13 cellular contexts compared by ENCODE assay signal in genomic region chr14:29741909-29742401, GRCh38.
DNase-seq lines count a peak whose midpoint lies in the region; TF ChIP-seq lines count a peak whose summit lies in the region.
"Had no signal": no experiment of that assay in that cellular context is flagged by ENCODE, and none has a peak within 500 bp of the region (broad histone marks: within the 10 kb centered on the region; RNA-seq: fewer than 3 reads in every experiment).

No MANE protein-coding gene starts in this region.

- H2AK5ac ChIP-seq in mesenchymal stem cell (ENCODE audit: low read length, severe bottlenecking), result no peak overlapping the region

- H3K18ac ChIP-seq in mesenchymal stem cell (ENCODE audit: low read depth in 1 of 2, low read length in 2 of 2), result no peak overlapping the region

- no peak overlapping the region for H2BK12ac ChIP-seq in mesenchymal stem cell (ENCODE audit: low read length in 2 of 2)

- no peaks in the 10 kb centered on the region for H3K36me3 Mint-ChIP-seq in activated T-cell treated with anti-CD3 and anti-CD28 coated beads, Interleukin-2, amount 50 U/mL, for 24 hours (ENCODE audit: low read depth)
- H3K36me3 Mint-ChIP-seq in type B pancreatic cell, result peaks cover 3% of the 10 kb centered on the region

- no peaks in the 10 kb centered on the region for H3K27me3 ChIP-seq in mesenchymal stem cell (ENCODE audit: control insufficient read depth in 1 of 2, insufficient read depth in 1 of 2, low read length in 2 of 2)
- no peaks in the 10 kb centered on the region for H3K27me3 ChIP-seq in smooth muscle cell (ENCODE audit: low read depth)
- H3K27me3 ChIP-seq: BLaER1 treated with 17β-estradiol and CSF1 and Interleukin-3, amounts not matched to agents 10 nM and 100 nM had no signal

- H3K4me1 ChIP-seq in mesenchymal stem cell (ENCODE audit: control insufficient read depth, insufficient read depth, low read depth, low read length) (no peaks in the 10 kb centered on the region), smooth muscle cell (ENCODE audit: low read depth) (no peaks in the 10 kb centered on the region)

- no peak overlapping the region for H3K14ac ChIP-seq in mesenchymal stem cell (ENCODE audit: low read length in 2 of 2)

- H3K4me2 ChIP-seq in mesenchymal stem cell (ENCODE audit: low read length, poor library complexity, severe bottlenecking), result no peak overlapping the region
- H3K4me2 ChIP-seq in smooth muscle cell, result no peak overlapping the region
- H3K4me2 ChIP-seq: BLaER1 treated with 17β-estradiol and CSF1 and Interleukin-3, amounts not matched to agents 10 nM and 100 nM had no signal

- H3K23ac ChIP-seq in mesenchymal stem cell (ENCODE audit: low read length in 2 of 2), result no peak overlapping the region

- H3K4me3 Mint-ChIP-seq in activated T-cell treated with anti-CD3 and anti-CD28 coated beads, Interleukin-2, amount 50 U/mL, for 24 hours, result no peak overlapping the region
- H3K4me3 Mint-ChIP-seq in type B pancreatic cell, result no peak overlapping the region
- H3K4me3 Mint-ChIP-seq: activated CD8-positive, alpha-beta T cell treated with anti-CD3 and anti-CD28 coated beads, Interleukin-2, amount 10 ng/mL, durations not matched to agents 7 days and 5 days; natural killer cell treated with Interleukin-12 subunit alpha and Interleukin-12 subunit beta and Interleukin-15 and Interleukin-18, amount 100 ng/mL, for 72 hours had no signal

- H3K9ac ChIP-seq in mesenchymal stem cell (ENCODE audit: low read length), result no peak overlapping the region
- H3K9ac ChIP-seq in smooth muscle cell (ENCODE audit: low read depth), result no peak overlapping the region
- H3K9ac ChIP-seq: BLaER1 treated with 17β-estradiol and CSF1 and Interleukin-3, amounts not matched to agents 10 nM and 100 nM had no signal

- no peaks in the 10 kb centered on the region for H3K36me3 ChIP-seq in mesenchymal stem cell (ENCODE audit: control insufficient read depth in 1 of 2, insufficient read depth in 2 of 2, low read depth in 1 of 2, low read length in 2 of 2)
- no peaks in the 10 kb centered on the region for H3K36me3 ChIP-seq in smooth muscle cell (ENCODE audit: low read depth)
- H3K36me3 ChIP-seq: BLaER1 treated with 17β-estradiol and CSF1 and Interleukin-3, amounts not matched to agents 10 nM and 100 nM had no signal

- no peaks in the 10 kb centered on the region for H3K9me3 ChIP-seq in mesenchymal stem cell (ENCODE audit: control insufficient read depth, low read length)
- H3K9me3 ChIP-seq in smooth muscle cell (replicated peaks; ENCODE audit: low read depth), result no peaks in the 10 kb centered on the region
- H3K9me3 ChIP-seq: BLaER1 treated with 17β-estradiol and CSF1 and Interleukin-3, amounts not matched to agents 10 nM and 100 nM had no signal

- DNase-seq in AG08395 (ENCODE audit: low spot score) (peak; percentile 55), NCI-H146 treated with DMSO at 0.1 percent for 48 hours (lab: John Stamatoyannopoulos, UW; ENCODE audit: unreplicated experiment) (peak; percentile 49), cerebellum (ENCODE audit: low spot score) (peak; percentile 2), mesenchymal stem cell (peak; percentile 7), GM13977 (ENCODE audit: low spot score) (no peak), type B pancreatic cell (ENCODE audit: extremely low spot score, unreplicated experiment) (no peak), smooth muscle cell (lab: John Stamatoyannopoulos, UW; ENCODE audit: unreplicated experiment) (no peak)
- DNase-seq in activated T-cell treated with anti-CD3 and anti-CD28 coated beads, Interleukin-2, amount 50 U/mL, for 24 hours, result no peak
- DNase-seq: activated CD8-positive, alpha-beta T cell treated with anti-CD3 and anti-CD28 coated beads, Interleukin-2, amount 10 ng/mL, durations not matched to agents 7 days and 5 days; amniotic stem cell had no signal

- H2BK120ac ChIP-seq in mesenchymal stem cell (ENCODE audit: low read depth, low read length), result no peak overlapping the region

- no peak overlapping the region for H2BK15ac ChIP-seq in mesenchymal stem cell (ENCODE audit: low read depth, poor library complexity, severe bottlenecking)

- in situ Hi-C loops in GM13977 (cut with MboI; ENCODE audit: low pct_unique_long_range_greater_than_20kb, low sequenced_read_pairs, unreplicated experiment), result no loop called here

- H3K27me3 Mint-ChIP-seq in activated T-cell treated with anti-CD3 and anti-CD28 coated beads, Interleukin-2, amount 50 U/mL, for 24 hours, result no peaks in the 10 kb centered on the region
- no peaks in the 10 kb centered on the region for H3K27me3 Mint-ChIP-seq in type B pancreatic cell
- H3K27me3 Mint-ChIP-seq: natural killer cell treated with Interleukin-12 subunit alpha and Interleukin-12 subunit beta and Interleukin-15 and Interleukin-18, amount 100 ng/mL, for 72 hours had no signal

- H3F3A ChIP-seq in smooth muscle cell (ENCODE audit: low read depth), result no peaks in the 10 kb centered on the region

- WGBS in mesenchymal stem cell, result 93% methylated on average over 5 of the region's 5 CpGs
- WGBS in smooth muscle cell (ENCODE audit: low lambda C conversion rate), result 87% methylated on average over 5 of the region's 5 CpGs

- H3K4me3 ChIP-seq in mesenchymal stem cell (ENCODE audit: insufficient read depth in 1 of 2, low read depth in 1 of 2, low read length in 2 of 2) (peak overlapping the region in 1 of 2 experiments; percentile 16), smooth muscle cell (no peak overlapping the region)
- H3K4me3 ChIP-seq: BLaER1 treated with 17β-estradiol and CSF1 and Interleukin-3, amounts not matched to agents 10 nM and 100 nM; GM12878 had no signal

- peaks cover 5% of the 10 kb centered on the region for H3K79me1 ChIP-seq in mesenchymal stem cell (replicated peaks; ENCODE audit: low read length, poor library complexity, severe bottlenecking)

- peaks cover 7% of the 10 kb centered on the region for H4K20me1 ChIP-seq in smooth muscle cell (ENCODE audit: low read depth)
- H4K20me1 ChIP-seq: BLaER1 treated with 17β-estradiol and CSF1 and Interleukin-3, amounts not matched to agents 10 nM and 100 nM had no signal

- no peak overlapping the region for H3K27ac ChIP-seq in mesenchymal stem cell (ENCODE audit: low read length, poor library complexity, severe bottlenecking)
- H3K27ac ChIP-seq in smooth muscle cell (ENCODE audit: low read depth), result no peak overlapping the region
- H3K27ac ChIP-seq: BLaER1 treated with 17β-estradiol and CSF1 and Interleukin-3, amounts not matched to agents 10 nM and 100 nM had no signal

- H2BK5ac ChIP-seq in mesenchymal stem cell (ENCODE audit: low read depth, low read length, poor library complexity, severe bottlenecking), result no peak overlapping the region

- no peak overlapping the region for H3K4ac ChIP-seq in mesenchymal stem cell (ENCODE audit: low read depth in 1 of 2, low read length in 2 of 2)

- peaks cover 4% of the 10 kb centered on the region for H3K9me3 Mint-ChIP-seq in activated T-cell treated with anti-CD3 and anti-CD28 coated beads, Interleukin-2, amount 50 U/mL, for 24 hours
- H3K9me3 Mint-ChIP-seq in type B pancreatic cell, result peaks cover 4% of the 10 kb centered on the region

- TF ChIP-seq CTCF in GM13977 (IDR thresholded peaks at IDR 0.05; ENCODE audit: extremely low read depth, insufficient read depth, missing control alignments) (no peak), type B pancreatic cell (conservative IDR thresholded peaks at IDR 0.05) (no peak), smooth muscle cell (IDR thresholded peaks at IDR 0.05; ENCODE audit: borderline replicate concordance, insufficient read depth, poor library complexity, severe bottlenecking) (no peak)

- no peaks in the 10 kb centered on the region for H3K4me1 Mint-ChIP-seq in activated T-cell treated with anti-CD3 and anti-CD28 coated beads, Interleukin-2, amount 50 U/mL, for 24 hours (ENCODE audit: low read depth)
- H3K4me1 Mint-ChIP-seq in type B pancreatic cell (ENCODE audit: unreplicated experiment), result no peaks in the 10 kb centered on the region

- H4K91ac ChIP-seq in mesenchymal stem cell (ENCODE audit: low read length), result no peak overlapping the region

- no peak overlapping the region for H3K27ac Mint-ChIP-seq in activated T-cell treated with anti-CD3 and anti-CD28 coated beads, Interleukin-2, amount 50 U/mL, for 24 hours
- no peak overlapping the region for H3K27ac Mint-ChIP-seq in type B pancreatic cell
- H3K27ac Mint-ChIP-seq: activated CD8-positive, alpha-beta T cell treated with anti-CD3 and anti-CD28 coated beads, Interleukin-2, amount 10 ng/mL, durations not matched to agents 7 days and 5 days; natural killer cell treated with Interleukin-12 subunit alpha and Interleukin-12 subunit beta and Interleukin-15 and Interleukin-18, amount 100 ng/mL, for 72 hours had no signal

- H3K79me2 ChIP-seq in smooth muscle cell (ENCODE audit: low read depth), result peaks cover 3% of the 10 kb centered on the region

- H4K8ac ChIP-seq in mesenchymal stem cell (ENCODE audit: low read length), result no peak overlapping the region

- H2AFZ ChIP-seq in mesenchymal stem cell (ENCODE audit: low read depth, low read length) (no peak overlapping the region), smooth muscle cell (ENCODE audit: low read depth) (no peak overlapping the region)

Comparison
In these comparisons a context has a peak if more than half of its experiments do, and no peak if none do; other contexts are left out.
1. DNase-seq: peak in AG08395 (single experiment), NCI-H146 treated with DMSO at 0.1 percent for 48 hours (single experiment), cerebellum (single experiment) and mesenchymal stem cell (single experiment); none in activated T-cell treated with anti-CD3 and anti-CD28 coated beads, Interleukin-2, amount 50 U/mL, for 24 hours (single experiment), GM13977 (single experiment), type B pancreatic cell (single experiment) and smooth muscle cell (single experiment).